ENCODE assay signal across 11 cellular contexts in the genomic region with DNA sequence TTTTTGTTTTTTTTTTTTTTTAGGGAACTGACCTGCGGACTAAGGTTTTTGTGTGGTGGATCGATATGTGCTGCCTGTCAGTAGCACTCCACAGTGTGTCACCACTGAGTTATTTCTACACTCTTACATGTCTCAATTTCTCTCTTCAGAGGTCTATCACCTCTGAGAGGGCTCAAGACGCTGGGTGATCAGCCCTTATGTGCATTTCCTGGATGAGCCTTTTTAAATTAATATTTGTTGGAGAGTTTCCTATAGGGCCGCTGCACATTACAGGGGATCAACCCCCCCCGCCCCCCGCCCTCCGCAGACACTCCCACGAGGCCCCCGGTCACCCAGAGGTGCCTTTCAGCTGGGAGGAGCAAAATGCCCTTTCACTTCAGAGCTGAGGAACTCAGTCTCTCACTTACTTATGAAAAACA. TPM values are rescaled to one million over a fixed set of nuclear protein-coding genes. Genes with fewer than 3 reads are reported as not detected.
DNase-seq lines count a peak whose midpoint lies in the region; ATAC-seq and TF ChIP-seq lines count a peak whose summit lies in the region.
"Had no signal": no experiment of that assay in that cellular context is flagged by ENCODE, and none has a peak within 500 bp of the region (broad histone marks: within the 10 kb centered on the region; RNA-seq: fewer than 3 reads in every experiment).

No MANE protein-coding gene starts in this region.

- no peak overlapping the region for H3K4me2 ChIP-seq in OCI-LY7 (ENCODE audit: low read length)
- H3K4me2 ChIP-seq: KMS-11 had no signal

- 68% methylated on average over 9 of the region's 9 CpGs for WGBS in esophagus muscularis mucosa

- H2AFZ ChIP-seq in OCI-LY7 (ENCODE audit: low read length): peak overlapping the region; percentile 10; the same call in 1 of the 2 replicates

- H3K79me2 ChIP-seq in OCI-LY7 (ENCODE audit: insufficient read depth, low read depth, low read length): no peaks in the 10 kb centered on the region

- H3K4me3 ChIP-seq in OCI-LY7 (ENCODE audit: low read depth, low read length, poor library complexity, severe bottlenecking) (no peak overlapping the region), esophagus muscularis mucosa (no peak overlapping the region)

- peak; percentile 14 for DNase-seq in GDM1 (lab: John Stamatoyannopoulos, UW)
- DNase-seq in OCI-LY7 (ENCODE audit: low spot score): no peak
- DNase-seq in kidney tubule cell (ENCODE audit: low spot score): peak; percentile 35
- DNase-seq in esophagus muscularis mucosa (ENCODE audit: extremely low spot score): no peak
- no peak for DNase-seq in caudate nucleus (lab: John Stamatoyannopoulos, UW)
- DNase-seq: activated naive CD4-positive, alpha-beta T cell treated with anti-CD3 and anti-CD28 coated beads for 36 hours; effector memory CD4-positive, alpha-beta T cell had no signal

- no peak for TF ChIP-seq EP300 in esophagus muscularis mucosa (IDR thresholded peaks at IDR 0.05)

- peaks cover 17% of the 10 kb centered on the region for H3K4me1 ChIP-seq in OCI-LY7 (ENCODE audit: insufficient read depth, low read length, poor library complexity, severe bottlenecking)
- peaks cover 2 to 14% (median 11%) of the 10 kb centered on the region in 4 donors for H3K4me1 ChIP-seq in esophagus muscularis mucosa

- CTCF ChIA-PET in OCI-LY7 (lab: Charles Lee; ENCODE audit: unreplicated experiment): no interaction called here

- TF ChIP-seq CTCF in OCI-LY7 (conservative IDR thresholded peaks at IDR 0.05; ENCODE audit: low read length) (peak; percentile 25; the same call in 1 of the 2 replicates), esophagus muscularis mucosa (IDR thresholded peaks at IDR 0.05) (no peak)

- H3K9me3 ChIP-seq in OCI-LY7 (ENCODE audit: low read length) (no peaks in the 10 kb centered on the region), esophagus muscularis mucosa (no peaks in the 10 kb centered on the region)

- H3K27ac ChIP-seq in OCI-LY7 (ENCODE audit: low read depth, low read length, poor library complexity, severe bottlenecking) (no peak overlapping the region), esophagus muscularis mucosa (replicated peaks in 1 of 4) (no peak overlapping the region), caudate nucleus (ENCODE audit: low read depth, low read length) (no peak overlapping the region)
- H3K27ac ChIP-seq: KMS-11 had no signal

- H3K36me3 ChIP-seq in OCI-LY7 (ENCODE audit: insufficient read depth, low read length) (no peaks in the 10 kb centered on the region), esophagus muscularis mucosa (no peaks in the 10 kb centered on the region)

- POLR2A ChIA-PET in OCI-LY7 (lab: Charles Lee): interaction anchor here (0.7 to 1.0 kb wide), 2 partner anchors 17 to 28 kb away, joined by 3 to 11 read pairs; no protein-coding TSS in a partner anchor

- no peaks in the 10 kb centered on the region for H3K9me2 ChIP-seq in OCI-LY7 (ENCODE audit: insufficient read depth, low read length)

- no peaks in the 10 kb centered on the region for H3K27me3 ChIP-seq in esophagus muscularis mucosa

- peak; percentile 47 for ATAC-seq in GM21529 (IDR thresholded peaks at IDR 0.05; ENCODE audit: unreplicated experiment)
- ATAC-seq in GM21825 (IDR thresholded peaks at IDR 0.05; ENCODE audit: unreplicated experiment): no peak
- ATAC-seq in HG02970 (IDR thresholded peaks at IDR 0.05; ENCODE audit: low FRiP score, unreplicated experiment): no peak

- no peak for TF ChIP-seq POLR2A in esophagus muscularis mucosa (IDR thresholded peaks at IDR 0.05; ENCODE audit: low read depth)

- no peaks in the 10 kb centered on the region for H4K20me1 ChIP-seq in OCI-LY7 (ENCODE audit: insufficient read depth, low read length)

- no TSS peak for BruUV-seq in OCI-LY7 (replicated peaks; lab: Mats Ljungman, UMichigan)

- intact Hi-C loops in OCI-LY7 (cut with micrococcal nuclease; ENCODE audit: unreplicated experiment): no loop called here
- intact Hi-C loops in esophagus muscularis mucosa (cut with DNase I): no loop called here

RNA-seq across cellular contexts. Expression of a gene that starts 34.5 kb away (rescaled TPM):
- total RNA-seq in OCI-LY7 (2014; rRNA removed; shearing (Covaris generic)): 5.4 and 7.6 TPM in 2 replicates
- total RNA-seq in OCI-LY7 (2022) (14.8 and 16.4 TPM in 2 replicates), esophagus muscularis mucosa (10 to 100 TPM in 2 of 4 donors, 1 to 10 TPM in 2; 9.9 to 13.2 (median 10.6) TPM)

Comparison
In these comparisons a context has a peak if more than half of its experiments do, and no peak if none do; other contexts are left out.
1. DNase-seq: peak in GDM1 (single experiment) and kidney tubule cell (single experiment); none in OCI-LY7 (single experiment), esophagus muscularis mucosa (single experiment) and caudate nucleus (0 of 61).